In genomic region chr6:43575105-43575771, GRCh38 we compare ENCODE assay signal across 8 cellular contexts. TPM values are rescaled to one million over a fixed set of nuclear protein-coding genes. Genes with fewer than 3 reads are reported as not detected.
DNase-seq lines count a peak whose midpoint lies in the region; ATAC-seq and TF ChIP-seq lines count a peak whose summit lies in the region.

No MANE protein-coding gene starts in this region.

- peaks cover 52% of the 10 kb centered on the region for H3K4me1 Mint-ChIP-seq in activated naive CD4-positive, alpha-beta T cell treated with anti-CD3 and anti-CD28 coated beads for 36 hours (ENCODE audit: low read depth)
- H3K4me1 Mint-ChIP-seq in memory B cell = peaks cover 20% of the 10 kb centered on the region

- no peaks in the 10 kb centered on the region for H3K9me3 ChIP-seq in duodenal mucosa (ENCODE audit: control insufficient read depth in 1 of 2, low read length in 2 of 2)

- H3K4me3 ChIP-seq in duodenal mucosa (ENCODE audit: low read depth in 1 of 2, low read length in 2 of 2) = peak overlapping the region; percentile 87 to 98

- ATAC-seq in HG03457 (IDR thresholded peaks at IDR 0.05; ENCODE audit: unreplicated experiment) (peak; percentile 22), memory B cell (ENCODE audit: low read depth) (no peak)

- H3K27ac ChIP-seq in duodenal mucosa (ENCODE audit: low read depth, low read length) (no peak overlapping the region), substantia nigra (ENCODE audit: low read depth, low read length, poor library complexity, severe bottlenecking) (peak overlapping the region; percentile 71)

- peaks cover 4 to 20% of the 10 kb centered on the region in 2 donors for H3K4me1 ChIP-seq in duodenal mucosa (ENCODE audit: control insufficient read depth in 1 of 2, insufficient read depth in 2 of 2, low read length in 2 of 2)

- H3K4me3 Mint-ChIP-seq in activated naive CD4-positive, alpha-beta T cell treated with anti-CD3 and anti-CD28 coated beads for 36 hours = peak overlapping the region; percentile 93
- peak overlapping the region; percentile 100 for H3K4me3 Mint-ChIP-seq in memory B cell

- TF ChIP-seq CTCF in GM13977 (IDR thresholded peaks at IDR 0.05; ENCODE audit: extremely low read depth, insufficient read depth, missing control alignments) = no peak

- no peaks in the 10 kb centered on the region for H3K27me3 Mint-ChIP-seq in activated naive CD4-positive, alpha-beta T cell treated with anti-CD3 and anti-CD28 coated beads for 36 hours (ENCODE audit: low read depth)
- H3K27me3 Mint-ChIP-seq in memory B cell = no peaks in the 10 kb centered on the region

- in situ Hi-C loops in GM13977 (cut with MboI; ENCODE audit: low pct_unique_long_range_greater_than_20kb, low sequenced_read_pairs, unreplicated experiment) = no loop called here

- DNase-seq in activated naive CD4-positive, alpha-beta T cell treated with anti-CD3 and anti-CD28 coated beads for 36 hours = no peak
- DNase-seq in activated naive CD4-positive, alpha-beta T cell treated with anti-CD3 and anti-CD28 coated beads, Interleukin-2, amount 50 U/mL, for 16 hours = no peak
- DNase-seq in RPMI8226 = peak; percentile 21
- no peak for DNase-seq in memory B cell (ENCODE audit: low spot score in 2 of 2)
- peak in 15 of 49 donors; percentile 14 to 70 (median 42) for DNase-seq in substantia nigra (lab: John Stamatoyannopoulos, UW)
- no peak for DNase-seq in GM13977 (ENCODE audit: low spot score)

- peaks cover 10 to 19% of the 10 kb centered on the region in 2 donors for H3K36me3 ChIP-seq in duodenal mucosa (ENCODE audit: control insufficient read depth in 1 of 2, insufficient read depth in 2 of 2, low read length in 2 of 2)

- peak overlapping the region; percentile 87 for H3K27ac Mint-ChIP-seq in activated naive CD4-positive, alpha-beta T cell treated with anti-CD3 and anti-CD28 coated beads for 36 hours
- peak overlapping the region; percentile 82 for H3K27ac Mint-ChIP-seq in memory B cell

- no peaks in the 10 kb centered on the region for H3K27me3 ChIP-seq in duodenal mucosa (ENCODE audit: control insufficient read depth in 1 of 2, insufficient read depth in 2 of 2, low read length in 2 of 2)

- peaks cover 44% of the 10 kb centered on the region for H3K36me3 Mint-ChIP-seq in activated naive CD4-positive, alpha-beta T cell treated with anti-CD3 and anti-CD28 coated beads for 36 hours (ENCODE audit: low read depth)
- H3K36me3 Mint-ChIP-seq in memory B cell = peaks cover 12% of the 10 kb centered on the region

- peak overlapping the region; percentile 82 to 90 for H3K9ac ChIP-seq in duodenal mucosa (ENCODE audit: low read depth in 1 of 2, low read length in 2 of 2)

- CTCF ChIA-PET in activated naive CD4-positive, alpha-beta T cell treated with anti-CD3 and anti-CD28 coated beads for 36 hours (lab: Charles Lee) = interaction anchor here (0.6 to 1.3 kb wide), 3 partner anchors 33 to 681 kb away, joined by 3 to 6 read pairs (median 3); no protein-coding TSS in a partner anchor

- intact Hi-C loops in activated naive CD4-positive, alpha-beta T cell treated with anti-CD3 and anti-CD28 coated beads for 36 hours (cut with micrococcal nuclease) = loop anchor here (5.0 to 10.0 kb wide), 2 partner anchors 403 to 800 kb away; partner anchors contain the start of gene SRF

- H3K9me3 Mint-ChIP-seq in activated naive CD4-positive, alpha-beta T cell treated with anti-CD3 and anti-CD28 coated beads for 36 hours = no peaks in the 10 kb centered on the region
- H3K9me3 Mint-ChIP-seq in memory B cell = no peaks in the 10 kb centered on the region

RNA-seq across cellular contexts. Expression of gene XPO5, which starts 0.6 kb away (rescaled TPM):
- total RNA-seq in activated naive CD4-positive, alpha-beta T cell treated with anti-CD3 and anti-CD28 coated beads for 36 hours = 10 to 100 TPM; 74.9 to 93.2 TPM

RNA-seq across cellular contexts. Expression of gene POLH, which starts 0.7 kb away (rescaled TPM):
- 10 to 100 TPM; 63.3 to 68.6 TPM for total RNA-seq in activated naive CD4-positive, alpha-beta T cell treated with anti-CD3 and anti-CD28 coated beads for 36 hours

RNA-seq across cellular contexts. Expression of gene GTPBP2, which starts 53.8 kb away (rescaled TPM):
- total RNA-seq in activated naive CD4-positive, alpha-beta T cell treated with anti-CD3 and anti-CD28 coated beads for 36 hours = 10 to 100 TPM; 54.5 to 57.5 TPM

RNA-seq across cellular contexts. Expression of gene POLR1C, which starts 58.3 kb away (rescaled TPM):
- total RNA-seq in activated naive CD4-positive, alpha-beta T cell treated with anti-CD3 and anti-CD28 coated beads for 36 hours = 10 to 100 TPM; 47.5 to 50.1 TPM

RNA-seq across cellular contexts. Expression of gene YIPF3, which starts 58.5 kb away (rescaled TPM):
- total RNA-seq in activated naive CD4-positive, alpha-beta T cell treated with anti-CD3 and anti-CD28 coated beads for 36 hours = 10 to 100 TPM; 26.2 to 26.5 TPM
